In the genomic region with DNA sequence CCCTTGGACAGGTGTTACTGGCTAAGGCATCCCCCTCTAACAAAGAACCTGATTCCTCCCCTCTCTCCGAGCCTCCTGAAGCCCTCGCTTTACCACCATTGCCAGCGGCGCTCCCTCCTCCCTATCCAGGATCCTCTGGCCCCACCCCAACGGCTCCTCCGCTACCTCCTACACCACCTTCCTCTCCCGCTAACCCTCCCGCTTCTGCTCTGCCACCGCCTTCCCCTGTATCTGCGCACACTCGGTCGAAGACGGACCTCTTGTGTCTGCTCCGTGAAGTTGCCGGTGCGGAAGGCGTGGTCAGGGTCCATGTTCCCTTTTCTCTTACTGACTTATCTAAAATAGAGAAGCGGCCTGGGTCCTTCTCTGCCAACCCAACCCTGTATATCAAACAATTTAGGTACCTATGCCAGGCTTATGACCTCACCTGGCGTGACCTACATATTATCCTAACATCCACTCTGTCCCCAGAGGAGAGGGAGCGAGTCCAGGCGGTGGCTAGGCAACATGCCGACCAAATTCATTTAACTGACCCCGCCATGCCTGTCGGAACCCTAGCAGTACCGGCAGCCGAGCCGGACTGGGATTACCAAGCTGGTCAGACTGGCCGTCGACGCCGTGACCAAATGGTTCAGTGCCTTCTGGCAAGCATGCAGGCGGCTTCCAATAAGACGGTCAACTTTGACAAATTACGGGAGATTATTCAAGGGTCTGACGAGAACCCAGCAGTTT, we compare ENCODE assay signal across 19 cellular contexts.
DNase-seq lines count a peak whose midpoint lies in the region; ATAC-seq and TF ChIP-seq lines count a peak whose summit lies in the region.
"Had no signal": no experiment of that assay in that cellular context is flagged by ENCODE, and none has a peak within 500 bp of the region (broad histone marks: within the 10 kb centered on the region; RNA-seq: fewer than 3 reads in every experiment).

No MANE protein-coding gene starts in this region.

- intact Hi-C loops in cardiac septum (cut with DNase I) (no loop called here), heart right ventricle (cut with DNase I) (no loop called here), sciatic nerve (cut with DNase I) (no loop called here)

- TF ChIP-seq CTCF in heart right ventricle (IDR thresholded peaks at IDR 0.05), result no peak

- no peaks in the 10 kb centered on the region for H3K4me1 ChIP-seq in heart right ventricle
- H3K4me1 ChIP-seq: BE2C had no signal

- H3K27me3 ChIP-seq in heart right ventricle, result no peaks in the 10 kb centered on the region
- H3K27me3 ChIP-seq in H7 (ENCODE audit: control insufficient read depth, insufficient read depth, low read length), result no peaks in the 10 kb centered on the region
- H3K27me3 ChIP-seq: BE2C had no signal

- WGBS in heart right ventricle, 2 donors, result 97 to 98% methylated on average over 30 to 35 of the region's 35 CpGs

- H3K36me3 ChIP-seq in heart right ventricle, result no peaks in the 10 kb centered on the region
- H3K36me3 ChIP-seq in H7 (replicated peaks; ENCODE audit: control insufficient read depth, insufficient read depth, low read length), result no peaks in the 10 kb centered on the region
- H3K36me3 ChIP-seq: BE2C had no signal

- ATAC-seq in heart right ventricle (no peak), sciatic nerve (no peak), GM18907 (IDR thresholded peaks at IDR 0.05; ENCODE audit: unreplicated experiment) (no peak)
- ATAC-seq: GM12878 had no signal

- no peak overlapping the region for H3K27ac ChIP-seq in heart right ventricle
- H3K27ac ChIP-seq: GM23248, KMS-11 had no signal

- H3K4me3 ChIP-seq in heart right ventricle (no peak overlapping the region), H7 (ENCODE audit: insufficient read depth, low read depth, low read length) (no peak overlapping the region)
- H3K4me3 ChIP-seq: GM12878, GM23248 had no signal

- DNase-seq in cardiac septum (ENCODE audit: low spot score), result peak; percentile 68
- no peak for DNase-seq in heart right ventricle
- peak; percentile 17 for DNase-seq in H7
- peak; percentile 88 for DNase-seq in mesenteric fat pad (ENCODE audit: low spot score)
- peak; percentile 49 for DNase-seq in sciatic nerve (ENCODE audit: low spot score)
- DNase-seq in stimulated activated CD8-positive, alpha-beta memory T cell treated with anti-CD3 and anti-CD28 coated beads, Interleukin-4, amount 100 ng/mL, for 48 hours, result no peak
- DNase-seq in activated CD8-positive, alpha-beta memory T cell treated with anti-CD3 and anti-CD28 coated beads for 24 hours, result no peak
- DNase-seq: ACHN; BE2C; C1 segment of cervical spinal cord; CD4-positive, alpha-beta memory T cell; DMS153; DMS79; GF-D8; GM23248; HCEC 1CT had no signal

- peaks cover 0 to 56% (median 0%) of the 10 kb centered on the region in 11 donors for H3K9me3 ChIP-seq in heart right ventricle
- H3K9me3 ChIP-seq: BE2C had no signal

Comparison
In these comparisons a context has a peak if more than half of its experiments do, and no peak if none do; other contexts are left out.
1. DNase-seq: peak in cardiac septum (single experiment), H7 (single experiment), mesenteric fat pad (single experiment) and sciatic nerve (single experiment); none in heart right ventricle (0 of 2), stimulated activated CD8-positive, alpha-beta memory T cell treated with anti-CD3 and anti-CD28 coated beads, Interleukin-4, amount 100 ng/mL, for 48 hours (single experiment) and activated CD8-positive, alpha-beta memory T cell treated with anti-CD3 and anti-CD28 coated beads for 24 hours (single experiment).